Comparison of ENCODE assay signal across 1 cellular context in the genomic region with DNA sequence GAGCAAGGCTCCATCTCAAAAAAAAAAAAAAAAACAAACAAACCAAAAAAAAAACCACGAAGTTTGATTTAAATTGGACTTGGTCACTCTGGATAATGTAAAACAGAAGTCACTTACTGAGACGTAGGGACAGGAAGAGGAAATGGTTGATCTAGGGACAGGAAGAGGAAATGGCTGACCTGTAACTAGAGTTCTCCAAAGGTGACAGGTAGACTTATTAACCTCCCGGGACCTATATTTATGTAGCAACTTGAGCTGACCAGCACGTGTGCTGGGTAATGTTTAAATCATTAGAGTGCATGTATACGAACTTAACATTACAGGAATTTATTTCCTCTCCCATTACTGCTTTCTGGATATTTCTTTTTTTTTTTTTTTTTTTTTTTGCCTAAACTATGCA.
TF ChIP-seq lines count a peak whose summit lies in the region.

No MANE protein-coding gene starts in this region.

TF ChIP-seq in GM23338, 12 proteins besides CTCF, POLR2A, EP300 and RAD21 (continued from another document):
- TF ChIP-seq, protein P1, sequence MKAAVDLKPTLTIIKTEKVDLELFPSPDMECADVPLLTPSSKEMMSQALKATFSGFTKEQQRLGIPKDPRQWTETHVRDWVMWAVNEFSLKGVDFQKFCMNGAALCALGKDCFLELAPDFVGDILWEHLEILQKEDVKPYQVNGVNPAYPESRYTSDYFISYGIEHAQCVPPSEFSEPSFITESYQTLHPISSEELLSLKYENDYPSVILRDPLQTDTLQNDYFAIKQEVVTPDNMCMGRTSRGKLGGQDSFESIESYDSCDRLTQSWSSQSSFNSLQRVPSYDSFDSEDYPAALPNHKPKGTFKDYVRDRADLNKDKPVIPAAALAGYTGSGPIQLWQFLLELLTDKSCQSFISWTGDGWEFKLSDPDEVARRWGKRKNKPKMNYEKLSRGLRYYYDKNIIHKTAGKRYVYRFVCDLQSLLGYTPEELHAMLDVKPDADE (IDR thresholded peaks at IDR 0.05) = no peak
